ENCODE assay signal across 9 cellular contexts in the genomic region with DNA sequence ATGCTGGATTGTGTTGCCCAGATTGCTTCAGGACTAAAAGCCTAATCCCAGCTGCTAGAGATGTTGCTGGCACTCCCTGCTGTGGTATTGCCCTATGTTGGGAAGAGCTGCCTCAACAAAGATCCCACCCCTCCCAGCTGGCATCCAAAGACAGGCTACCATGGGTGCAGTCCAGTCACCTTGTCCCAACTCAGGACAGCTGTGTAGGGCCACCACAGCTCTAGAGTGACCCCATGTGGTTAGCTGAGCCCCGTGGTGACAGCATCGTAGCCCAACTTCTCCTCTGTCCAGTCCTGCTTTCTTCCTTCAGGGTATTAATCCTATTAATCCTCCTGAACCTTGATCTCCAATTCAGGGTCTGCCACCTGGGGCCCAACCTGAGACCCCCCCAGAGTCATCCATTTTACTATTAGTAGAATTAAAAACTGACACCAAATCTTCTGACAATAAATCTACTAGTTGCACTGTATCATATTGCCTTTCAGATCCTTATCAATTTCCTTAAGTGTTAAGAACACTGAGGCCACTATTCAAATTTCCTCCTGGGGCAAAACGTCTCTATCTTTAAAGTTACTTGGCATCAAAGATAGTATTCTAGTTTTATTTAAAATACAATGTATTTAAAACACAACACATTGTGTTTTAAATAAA.
DNase-seq lines count a peak whose midpoint lies in the region; ATAC-seq and TF ChIP-seq lines count a peak whose summit lies in the region.
"Had no signal": no experiment of that assay in that cellular context is flagged by ENCODE, and none has a peak within 500 bp of the region (broad histone marks: within the 10 kb centered on the region; RNA-seq: fewer than 3 reads in every experiment).

No MANE protein-coding gene starts in this region.

- H3K27ac ChIP-seq in spleen = no peak overlapping the region

- ATAC-seq in HG02759 (IDR thresholded peaks at IDR 0.05; ENCODE audit: unreplicated experiment) = no peak

- peak; percentile 60 for TF ChIP-seq CTCF in epithelial cell of esophagus (IDR thresholded peaks at IDR 0.05; ENCODE audit: insufficient read depth, low read depth, low read length, missing control alignments)
- TF ChIP-seq CTCF in spleen (IDR thresholded peaks at IDR 0.05 in 8 of 11, conservative IDR thresholded peaks at IDR 0.05 in 3 of 11) = peak in 8 of 11 experiments; percentile 15 to 43 (median 32)

- H3K9me3 Mint-ChIP-seq in activated T-cell treated with anti-CD3 and anti-CD28 coated beads, Interleukin-2, amount 50 U/mL, for 24 hours = no peaks in the 10 kb centered on the region

- H3K27me3 Mint-ChIP-seq in activated T-cell treated with anti-CD3 and anti-CD28 coated beads, Interleukin-2, amount 50 U/mL, for 24 hours = peaks cover 2% of the 10 kb centered on the region

- intact Hi-C loops in spleen (cut with DNase I; ENCODE audit: low total_unique reads) = no loop called here

- no peak overlapping the region for H3K4me3 Mint-ChIP-seq in activated T-cell treated with anti-CD3 and anti-CD28 coated beads, Interleukin-2, amount 50 U/mL, for 24 hours
- H3K4me3 Mint-ChIP-seq: CD8-positive, alpha-beta memory T cell had no signal

- H3K9me3 ChIP-seq in spleen = peaks cover 0 to 5% (median 0%) of the 10 kb centered on the region in 8 donors

- no peaks in the 10 kb centered on the region for H3K36me3 Mint-ChIP-seq in activated T-cell treated with anti-CD3 and anti-CD28 coated beads, Interleukin-2, amount 50 U/mL, for 24 hours (ENCODE audit: low read depth)

- no peak for TF ChIP-seq POLR2A in spleen (IDR thresholded peaks at IDR 0.05)

- DNase-seq in NOMO-1 treated with DMSO at 0.1 percent for 48 hours (lab: John Stamatoyannopoulos, UW; ENCODE audit: unreplicated experiment) (peak; percentile 18), NOMO-1 treated with dmso at 0.1 percent for 144 hours (lab: John Stamatoyannopoulos, UW; ENCODE audit: unreplicated experiment) (no peak), NCI-H524 (lab: John Stamatoyannopoulos, UW) (peak; percentile 64 to 83), epithelial cell of esophagus (ENCODE audit: low read depth) (peak; percentile 40), spleen (no peak), NCI-H1105 (lab: John Stamatoyannopoulos, UW) (no peak)
- no peak for DNase-seq in activated T-cell treated with anti-CD3 and anti-CD28 coated beads, Interleukin-2, amount 50 U/mL, for 24 hours
- DNase-seq: CD8-positive, alpha-beta memory T cell had no signal

- H3K4me1 Mint-ChIP-seq in activated T-cell treated with anti-CD3 and anti-CD28 coated beads, Interleukin-2, amount 50 U/mL, for 24 hours (ENCODE audit: low read depth) = no peaks in the 10 kb centered on the region
- H3K4me1 Mint-ChIP-seq: CD8-positive, alpha-beta memory T cell had no signal

- H3K27ac Mint-ChIP-seq in activated T-cell treated with anti-CD3 and anti-CD28 coated beads, Interleukin-2, amount 50 U/mL, for 24 hours = no peak overlapping the region
- H3K27ac Mint-ChIP-seq: CD8-positive, alpha-beta memory T cell had no signal

- no peak overlapping the region for H3K4me3 ChIP-seq in epithelial cell of esophagus (ENCODE audit: low read length)
- no peak overlapping the region for H3K4me3 ChIP-seq in spleen

- no peaks in the 10 kb centered on the region for H3K27me3 ChIP-seq in spleen (replicated peaks in 1 of 7)

- no peaks in the 10 kb centered on the region for H3K36me3 ChIP-seq in spleen

- WGBS in spleen, 5 donors = 14 to 38% (median 27%) methylated on average over 2 to 3 of the region's 3 CpGs

- H3K4me1 ChIP-seq in spleen = peaks cover 0 to 15% (median 6%) of the 10 kb centered on the region in 6 donors

Comparison
In these comparisons a context has a peak if more than half of its experiments do, and no peak if none do; other contexts are left out.
1. DNase-seq: peak in NOMO-1 treated with DMSO at 0.1 percent for 48 hours (single experiment), NCI-H524 (2 of 2) and epithelial cell of esophagus (single experiment); none in NOMO-1 treated with dmso at 0.1 percent for 144 hours (single experiment), spleen (single experiment), NCI-H1105 (single experiment) and activated T-cell treated with anti-CD3 and anti-CD28 coated beads, Interleukin-2, amount 50 U/mL, for 24 hours (single experiment).